ENCODE assay signal across 12 cellular contexts in the genomic region with DNA sequence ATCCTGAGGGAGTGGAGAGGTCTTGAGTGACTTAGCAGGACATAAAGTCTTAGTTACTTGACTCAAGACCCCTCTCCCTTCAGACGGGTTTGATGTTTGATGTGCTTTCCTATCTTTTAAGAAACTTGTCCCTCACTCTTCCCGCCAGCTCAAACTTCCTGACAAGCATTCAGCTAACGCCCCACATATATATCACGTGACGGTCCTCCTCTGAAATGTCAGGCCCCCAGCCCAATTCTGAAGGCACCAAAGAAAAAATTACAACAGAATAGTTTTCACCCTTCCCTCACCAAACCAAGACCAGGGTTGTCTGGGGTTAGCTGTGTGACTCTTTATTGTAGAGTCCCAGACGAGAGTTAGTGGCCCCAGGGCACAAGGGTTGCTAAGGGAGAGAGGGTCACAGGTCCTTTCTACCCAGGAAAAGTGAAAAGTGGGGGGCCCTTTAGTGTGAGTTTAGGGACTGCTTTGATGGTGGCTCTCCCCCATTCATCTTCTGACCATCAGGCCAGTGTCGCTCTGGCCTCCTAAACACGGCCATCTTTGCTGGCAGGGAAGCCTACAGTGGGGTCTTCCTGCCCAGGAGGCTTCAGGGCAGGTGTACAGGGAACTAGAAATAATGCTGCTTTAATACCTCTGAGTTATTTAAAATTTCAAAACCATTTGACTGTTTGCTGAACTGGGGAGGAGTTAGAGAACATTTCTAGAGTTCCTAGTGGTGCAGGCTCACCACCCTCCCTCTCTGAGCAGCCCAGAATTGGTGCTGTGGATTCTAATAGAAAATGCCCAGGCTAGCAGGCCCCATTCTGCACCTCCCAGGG. TPM values are rescaled to one million over a fixed set of nuclear protein-coding genes. Genes with fewer than 3 reads are reported as not detected.
DNase-seq lines count a peak whose midpoint lies in the region; TF ChIP-seq lines count a peak whose summit lies in the region.
"Had no signal": no experiment of that assay in that cellular context is flagged by ENCODE, and none has a peak within 500 bp of the region (broad histone marks: within the 10 kb centered on the region; RNA-seq: fewer than 3 reads in every experiment).

No MANE protein-coding gene starts in this region.

- no peak for DNase-seq in Caco-2
- no peak for DNase-seq in smooth muscle cell (lab: John Stamatoyannopoulos, UW; ENCODE audit: unreplicated experiment)
- no peak for DNase-seq in DMS 273 (lab: John Stamatoyannopoulos, UW; ENCODE audit: unreplicated experiment)
- DNase-seq in activated CD8-positive, alpha-beta memory T cell treated with anti-CD3 and anti-CD28 coated beads, Interleukin-2, amount 50 U/mL, for 48 hours, result no peak
- DNase-seq in NCI-H1092 (lab: John Stamatoyannopoulos, UW), result no peak
- no peak for DNase-seq in CD14-positive monocyte (ENCODE audit: low spot score)
- DNase-seq: effector memory CD4-positive, alpha-beta T cell; NCI-H1105; NK-92 treated with Interleukin-12 subunit alpha and Interleukin-12 subunit beta, amount 100 ng/mL, for 24 hours had no signal

- H3K36me3 Mint-ChIP-seq in Caco-2 (ENCODE audit: insufficient read depth, unreplicated experiment) (peaks cover 78% of the 10 kb centered on the region), brain (peaks cover 11% of the 10 kb centered on the region), CD14-positive monocyte (no peaks in the 10 kb centered on the region)

- peaks cover 19% of the 10 kb centered on the region for H3F3A ChIP-seq in smooth muscle cell (ENCODE audit: low read depth)

- H3K9me3 ChIP-seq in Caco-2, result no peaks in the 10 kb centered on the region
- H3K9me3 ChIP-seq in smooth muscle cell (replicated peaks; ENCODE audit: low read depth), result no peaks in the 10 kb centered on the region

- no peaks in the 10 kb centered on the region for H3K27me3 Mint-ChIP-seq in Caco-2 (ENCODE audit: insufficient read depth, unreplicated experiment)
- peaks cover 7% of the 10 kb centered on the region for H3K27me3 Mint-ChIP-seq in brain
- peaks cover 46 to 51% (median 49%) of the 10 kb centered on the region in 3 donors for H3K27me3 Mint-ChIP-seq in CD14-positive monocyte (ENCODE audit: low read depth in 3 of 3)

- no peak overlapping the region for H2AFZ ChIP-seq in smooth muscle cell (ENCODE audit: low read depth)

- H3K4me1 Mint-ChIP-seq in Caco-2 (ENCODE audit: low read depth, unreplicated experiment) (peaks cover 41% of the 10 kb centered on the region), brain (peaks cover 78% of the 10 kb centered on the region), CD14-positive monocyte (peaks cover 7% of the 10 kb centered on the region)

- POLR2A ChIA-PET in Caco-2 (lab: Charles Lee), result interaction anchor here (1.0 to 1.9 kb wide), 2 partner anchors 14 to 152 kb away, joined by 3 to 7 read pairs; no protein-coding TSS in a partner anchor

- CTCF ChIA-PET in Caco-2 (lab: Charles Lee), result interaction anchor here (2.1 kb wide), 1 partner anchor 181 kb away, joined by 8 read pairs; no protein-coding TSS in a partner anchor

- H3K36me3 ChIP-seq in Caco-2 (ENCODE audit: control insufficient read depth, insufficient read depth, low read length), result peaks cover 11% of the 10 kb centered on the region
- no peaks in the 10 kb centered on the region for H3K36me3 ChIP-seq in smooth muscle cell (ENCODE audit: low read depth)

- no peak for TF ChIP-seq CTCF in Caco-2 (IDR thresholded peaks at IDR 0.05; ENCODE audit: insufficient read depth in 1 of 2, low read depth in 1 of 2, low read length in 1 of 2, severe bottlenecking in 1 of 2, unreplicated experiment in 1 of 2)
- TF ChIP-seq CTCF in brain (conservative IDR thresholded peaks at IDR 0.05), result no peak
- TF ChIP-seq CTCF in smooth muscle cell (IDR thresholded peaks at IDR 0.05; ENCODE audit: borderline replicate concordance, insufficient read depth, poor library complexity, severe bottlenecking), result no peak
- no peak for TF ChIP-seq CTCF in CD14-positive monocyte (IDR thresholded peaks at IDR 0.05)

- peak overlapping the region; percentile 52 for H3K27ac ChIP-seq in layer of hippocampus (ENCODE audit: low read depth, low read length)
- H3K27ac ChIP-seq in smooth muscle cell (ENCODE audit: low read depth), result no peak overlapping the region

- H3K9ac ChIP-seq in smooth muscle cell (ENCODE audit: low read depth), result no peak overlapping the region

- no peaks in the 10 kb centered on the region for H4K20me1 ChIP-seq in smooth muscle cell (ENCODE audit: low read depth)

- H3K4me3 ChIP-seq in Caco-2 (ENCODE audit: low read depth, low read length), result peak overlapping the region; percentile 65
- peak overlapping the region; percentile 72 for H3K4me3 ChIP-seq in smooth muscle cell

- peaks cover 67% of the 10 kb centered on the region for H3K4me1 ChIP-seq in Caco-2
- H3K4me1 ChIP-seq in smooth muscle cell (ENCODE audit: low read depth), result peaks cover 61% of the 10 kb centered on the region

- H3K27ac Mint-ChIP-seq in Caco-2 (ENCODE audit: unreplicated experiment), result peak overlapping the region; percentile 98
- peak overlapping the region in 4 of 5 experiments; percentile 39 to 93 (median 79) for H3K27ac Mint-ChIP-seq in brain
- no peak overlapping the region for H3K27ac Mint-ChIP-seq in CD14-positive monocyte
- H3K27ac Mint-ChIP-seq: activated T-helper 1 cell treated with anti-CD3 and anti-CD28 coated beads, Interleukin-12 subunit alpha, Interleukin-12 subunit beta, Interleukin-2, Interleukin-4 antibody, amounts not matched to agents 30 ng/mL and 10 ng/mL and 1 ng/mL, durations not matched to agents 14 hours and 24 hours and 36 hours had no signal

- peak overlapping the region; percentile 91 for H3K4me2 ChIP-seq in smooth muscle cell

- H3K4me3 Mint-ChIP-seq in Caco-2 (ENCODE audit: unreplicated experiment) (peak overlapping the region; percentile 98), brain (peak overlapping the region; percentile 84 to 94 (median 85)), CD14-positive monocyte (peak overlapping the region in 1 of 2 donors; percentile 61)

- H3K27me3 ChIP-seq in Caco-2 (replicated peaks; ENCODE audit: control insufficient read depth, insufficient read depth, low read length) (no peaks in the 10 kb centered on the region), layer of hippocampus (ENCODE audit: control insufficient read depth, insufficient read depth, low read length) (no peaks in the 10 kb centered on the region), smooth muscle cell (ENCODE audit: low read depth) (no peaks in the 10 kb centered on the region)

- 54% methylated on average over 8 of the region's 8 CpGs for WGBS in smooth muscle cell (ENCODE audit: low lambda C conversion rate)

- H3K9me3 Mint-ChIP-seq in Caco-2 (ENCODE audit: unreplicated experiment) (no peaks in the 10 kb centered on the region), brain (no peaks in the 10 kb centered on the region), CD14-positive monocyte (peaks cover 0 to 9% (median 5%) of the 10 kb centered on the region in 7 donors)
- H3K9me3 Mint-ChIP-seq: activated T-helper 1 cell treated with anti-CD3 and anti-CD28 coated beads, Interleukin-12 subunit alpha, Interleukin-12 subunit beta, Interleukin-2, Interleukin-4 antibody, amounts not matched to agents 30 ng/mL and 10 ng/mL and 1 ng/mL, durations not matched to agents 14 hours and 24 hours and 36 hours had no signal

- intact Hi-C loops in Caco-2 (cut with micrococcal nuclease; ENCODE audit: unreplicated experiment) (loop anchor here (2.0 kb wide), 1 partner anchor 14 kb away; no protein-coding TSS in a partner anchor), CD14-positive monocyte (cut with micrococcal nuclease) (no loop called here)

- H3K79me2 ChIP-seq in smooth muscle cell (ENCODE audit: low read depth), result peaks cover 39% of the 10 kb centered on the region

- BruUV-seq in Caco-2 (replicated peaks; lab: Mats Ljungman, UMichigan), result TSS peak; percentile 95

RNA-seq across cellular contexts. Expression of a gene that starts 2.7 kb away (rescaled TPM):
- total RNA-seq in Caco-2 (2022) (322 and 339 TPM in 2 replicates), smooth muscle cell (15.2 and 22.9 TPM in 2 replicates)
- polyA plus RNA-seq in brain (ENCODE audit: insufficient read depth, low read depth, low replicate concordance) (4.1 TPM), smooth muscle cell (5.1 and 12.2 TPM in 2 replicates), CD14-positive monocyte (not detected)
- total RNA-seq: activated T-helper 1 cell treated with anti-CD3 and anti-CD28 coated beads, Interleukin-12 subunit alpha, Interleukin-12 subunit beta, Interleukin-2, Interleukin-4 antibody, amounts not matched to agents 30 ng/mL and 10 ng/mL and 1 ng/mL, durations not matched to agents 14 hours and 24 hours and 36 hours had no signal

Comparison
In these comparisons a context has a peak if more than half of its experiments do, and no peak if none do; other contexts are left out.
1. H3K27ac Mint-ChIP-seq: peak in Caco-2 (single experiment) and brain (4 of 5); none in CD14-positive monocyte (0 of 7).